7 cellular contexts compared by ENCODE assay signal in genomic region chr7:65037740-65038678, GRCh38. TPM values are rescaled to one million over a fixed set of nuclear protein-coding genes. Genes with fewer than 3 reads are reported as not detected.
DNase-seq lines count a peak whose midpoint lies in the region; ATAC-seq and TF ChIP-seq lines count a peak whose summit lies in the region.

No MANE protein-coding gene starts in this region.

- H3K36me3 ChIP-seq in gastrocnemius medialis = no peaks in the 10 kb centered on the region

- TF ChIP-seq POLR2A in gastrocnemius medialis (IDR thresholded peaks at IDR 0.05) = peak; percentile 56 to 71

- peaks cover 19% of the 10 kb centered on the region in 2 donors for H3K4me1 ChIP-seq in gastrocnemius medialis

- H3K4me3 ChIP-seq in astrocyte of the spinal cord (ENCODE audit: low read depth, low read length) (peak overlapping the region; percentile 73), gastrocnemius medialis (peak overlapping the region; percentile 70 to 93 (median 82))

- H3K27me3 ChIP-seq in gastrocnemius medialis = no peaks in the 10 kb centered on the region

- intact Hi-C loops in gastrocnemius medialis (cut with DNase I; ENCODE audit: low total_unique reads) = loop anchor here (1.0 to 5.0 kb wide), 3 partner anchors 32 to 334 kb away; partner anchors contain the start of genes ERV3-1 and ZNF92

- in situ Hi-C loops in astrocyte of the spinal cord (cut with HindIII; ENCODE audit: low sequenced_read_pairs) = no loop called here
- in situ Hi-C loops in gastrocnemius medialis (cut with MboI; ENCODE audit: low sequenced_read_pairs in 4 of 4) = no loop called here

- peak; percentile 90 for ATAC-seq in GM18511 (IDR thresholded peaks at IDR 0.05; ENCODE audit: unreplicated experiment)
- ATAC-seq in HG02981 (IDR thresholded peaks at IDR 0.05; ENCODE audit: unreplicated experiment) = peak; percentile 84
- peak; percentile 89 to 90 for ATAC-seq in gastrocnemius medialis

- H3K27ac ChIP-seq in gastrocnemius medialis = peak overlapping the region; percentile 87 to 97 (median 95)

- peak; percentile 90 for DNase-seq in NCI-H2029 (lab: John Stamatoyannopoulos, UW)
- DNase-seq in T-helper 9 cell = peak; percentile 89
- peak; percentile 96 for DNase-seq in astrocyte of the spinal cord (ENCODE audit: low read depth, low spot score)
- DNase-seq in hypothalamus (lab: John Stamatoyannopoulos, UW) = peak; percentile 39 to 96 (median 88)
- DNase-seq in gastrocnemius medialis = peak; percentile 90 to 92

- TF ChIP-seq CTCF in astrocyte of the spinal cord (IDR thresholded peaks at IDR 0.05; ENCODE audit: low read depth, low read length) = no peak
- no peak for TF ChIP-seq CTCF in gastrocnemius medialis (IDR thresholded peaks at IDR 0.05 in 4 of 5, conservative IDR thresholded peaks at IDR 0.05 in 1 of 5)

- no peaks in the 10 kb centered on the region for H3K9me3 ChIP-seq in gastrocnemius medialis

RNA-seq across cellular contexts. Expression of gene ERV3-1, which starts 31.5 kb away (rescaled TPM):
- total RNA-seq in gastrocnemius medialis = 1 to 10 TPM in 3 of 4 donors, under 1 TPM in 1; 0.49 to 3.9 (median 2.9) TPM

RNA-seq across cellular contexts. Expression of gene ZNF117, which starts 47.2 kb away (rescaled TPM):
- 1 to 10 TPM in 2 of 4 donors, under 1 TPM in 2; 0.78 to 1.9 (median 1.1) TPM for total RNA-seq in gastrocnemius medialis

Comparison
In these comparisons a context has a peak if more than half of its experiments do, and no peak if none do; other contexts are left out.
1. Peak in every context shown above with its lines: DNase-seq, ATAC-seq, H3K4me3 ChIP-seq and H3K27ac ChIP-seq.